In genomic region chrX:15500497-15500966, GRCh38 we compare ENCODE assay signal across 2 cellular contexts.
TF ChIP-seq lines count a peak whose summit lies in the region.

TSS of gene BMX (plus strand) at chrX:15500807. CDS start at chrX:15508354, 7,547 bp downstream.

TF ChIP-seq in HEK293, 187 proteins besides CTCF, POLR2A, EP300 and RAD21 (continued from another document):
- TF ChIP-seq MEIS1 (CRISPR knock-in tag; IDR thresholded peaks at IDR 0.05; ENCODE audit: borderline replicate concordance), result no peak

TF ChIP-seq in endothelial cell of umbilical vein, 7 proteins besides CTCF, POLR2A, EP300 and RAD21 (continued from another document):
- no peak for TF ChIP-seq MAX (IDR thresholded peaks at IDR 0.05; ENCODE audit: insufficient read depth, insufficient read length)
- no peak for TF ChIP-seq EZH2 (IDR thresholded peaks at IDR 0.05; ENCODE audit: borderline replicate concordance, low read depth, low read length, severe bottlenecking)
